In genomic region chr12:98830657-98831056, GRCh38 we compare ENCODE assay signal across 35 cellular contexts.
"Had no signal": no experiment of that assay in that cellular context is flagged by ENCODE, and none has a peak within 500 bp of the region (broad histone marks: within the 10 kb centered on the region; RNA-seq: fewer than 3 reads in every experiment).

No MANE protein-coding gene starts in this region.

- H3K9me3 ChIP-seq: MG63, SJCRH30 had no signal

- H3K27ac ChIP-seq: PC-9, SJCRH30, SK-N-MC had no signal

- H3K36me3 ChIP-seq: MG63, SJCRH30 had no signal

- ATAC-seq: activated CD4-positive, CD25-positive, alpha-beta regulatory T cell treated with anti-CD3 and anti-CD28 coated beads, Interleukin-2, amount 50 U/mL, for 24 hours; activated naive CD8-positive, alpha-beta T cell treated with anti-CD3 and anti-CD28 coated beads, Interleukin-2, amount 50 U/mL, for 24 hours had no signal

- H3K27ac Mint-ChIP-seq: activated CD4-positive, alpha-beta memory T cell treated with anti-CD3 and anti-CD28 coated beads for 36 hours; activated naive CD4-positive, alpha-beta T cell treated with anti-CD3 and anti-CD28 coated beads, Interleukin-2, amount 10 ng/mL, durations not matched to agents 7 days and 5 days; activated naive CD8-positive, alpha-beta T cell; activated naive CD8-positive, alpha-beta T cell treated with anti-CD3 and anti-CD28 coated beads, Interleukin-2, amount 50 U/mL, for 24 hours had no signal

- H3K27me3 ChIP-seq: SJCRH30 had no signal

- H3K9me3 Mint-ChIP-seq: activated CD4-positive, alpha-beta memory T cell treated with anti-CD3 and anti-CD28 coated beads for 36 hours; activated naive CD4-positive, alpha-beta T cell treated with anti-CD3 and anti-CD28 coated beads, Interleukin-2, amount 10 ng/mL, durations not matched to agents 7 days and 5 days; activated naive CD8-positive, alpha-beta T cell treated with anti-CD3 and anti-CD28 coated beads, Interleukin-2, amount 50 U/mL, for 24 hours; brain had no signal

- DNase-seq: activated CD4-positive, alpha-beta memory T cell treated with anti-CD3 and anti-CD28 coated beads for 36 hours; activated CD4-positive, alpha-beta T cell treated with anti-CD3 and anti-CD28 coated beads for 4 hours; activated CD4-positive, alpha-beta T cell treated with anti-CD3 and anti-CD28 coated beads, Interleukin-2, amount 50 U/mL, for 1 hour; activated CD8-positive, alpha-beta memory T cell treated with anti-CD3 and anti-CD28 coated beads, Interleukin-2, amount 50 U/mL, for 4 hours; activated effector memory CD4-positive, alpha-beta T cell treated with Interleukin-2 at 50 U/mL for 16 hours; activated naive CD4-positive, alpha-beta T cell treated with anti-CD3 and anti-CD28 coated beads, Interleukin-2, amount 10 ng/mL, durations not matched to agents 7 days and 5 days; activated naive CD8-positive, alpha-beta T cell treated with anti-CD3 and anti-CD28 coated beads, Interleukin-2, amount 50 U/mL, for 24 hours; activated T-cell treated with anti-CD3 and anti-CD28 coated beads for 4 hours; activated T-cell treated with anti-CD3 and anti-CD28 coated beads, Interleukin-2, amount 50 U/mL, for 48 hours; anterior cingulate cortex; caudate nucleus; cerebellar nuclear complex; Kasumi-1; KG1; MG63; NCI-H1048; NCI-H1105 treated with DMSO at 0.1 percent for 48 hours; NCI-H1436; NCI-H1694; NCI-H1930; NCI-H2081 treated with DMSO at 0.1 percent for 48 hours; NCI-H345; NCI-H524 treated with DMSO at 0.1 percent for 48 hours; NCI-H748 treated with DMSO at 0.1 percent for 48 hours; NK-92 treated with Interleukin-12 subunit alpha and Interleukin-12 subunit beta, amount 100 ng/mL, for 24 hours; PC-9; SHP77; SJCRH30; T1000 had no signal

- FAIRE-seq: bronchial epithelial cell, TTC549 had no signal

- H3K4me3 ChIP-seq: MG63, PC-9, SJCRH30, SK-N-MC had no signal

- H3K4me1 Mint-ChIP-seq: activated naive CD4-positive, alpha-beta T cell treated with anti-CD3 and anti-CD28 coated beads, Interleukin-2, amount 10 ng/mL, durations not matched to agents 7 days and 5 days; activated naive CD8-positive, alpha-beta T cell treated with anti-CD3 and anti-CD28 coated beads, Interleukin-2, amount 50 U/mL, for 24 hours; brain had no signal

- H3K27me3 Mint-ChIP-seq: brain had no signal

- H3K36me3 Mint-ChIP-seq: activated CD4-positive, alpha-beta memory T cell treated with anti-CD3 and anti-CD28 coated beads for 36 hours; activated naive CD4-positive, alpha-beta T cell treated with anti-CD3 and anti-CD28 coated beads, Interleukin-2, amount 10 ng/mL, durations not matched to agents 7 days and 5 days; activated naive CD8-positive, alpha-beta T cell had no signal

- H3K4me3 Mint-ChIP-seq: activated CD4-positive, alpha-beta memory T cell treated with anti-CD3 and anti-CD28 coated beads for 36 hours; activated naive CD4-positive, alpha-beta T cell treated with anti-CD3 and anti-CD28 coated beads, Interleukin-2, amount 10 ng/mL, durations not matched to agents 7 days and 5 days; activated naive CD8-positive, alpha-beta T cell; activated naive CD8-positive, alpha-beta T cell treated with anti-CD3 and anti-CD28 coated beads, Interleukin-2, amount 50 U/mL, for 24 hours; brain had no signal
